16 cellular contexts compared by ENCODE assay signal in genomic region chr3:53187430-53187829, GRCh38. TPM values are rescaled to one million over a fixed set of nuclear protein-coding genes. Genes with fewer than 3 reads are reported as not detected.
"Had no signal": no experiment of that assay in that cellular context is flagged by ENCODE, and none has a peak within 500 bp of the region (broad histone marks: within the 10 kb centered on the region; RNA-seq: fewer than 3 reads in every experiment).

No MANE protein-coding gene starts in this region.

- ATAC-seq: activated CD8-positive, alpha-beta memory T cell treated with anti-CD3 and anti-CD28 coated beads, Interleukin-2, amount 10 ng/mL, durations not matched to agents 7 days and 5 days; left lung had no signal

- H3K36me3 ChIP-seq: cardiac muscle cell, colonic mucosa, ovary had no signal

- H3K27me3 ChIP-seq: colonic mucosa, left lung, ovary, tibial artery had no signal

- H3K9me3 ChIP-seq: colonic mucosa, left lung, ovary, tibial artery had no signal

- DNase-seq: activated CD4-positive, alpha-beta T cell treated with anti-CD3 and anti-CD28 coated beads for 1 hour; activated CD4-positive, alpha-beta T cell treated with anti-CD3 and anti-CD28 coated beads, Interleukin-2, amount 50 U/mL, for 48 hours; activated CD8-positive, alpha-beta memory T cell treated with anti-CD3 and anti-CD28 coated beads, Interleukin-2, amount 10 ng/mL, durations not matched to agents 7 days and 5 days; activated gamma-delta T cell; activated T-cell treated with anti-CD3 and anti-CD28 coated beads, Interleukin-2, amount 50 U/mL, for 48 hours; anterior cingulate cortex; colonic mucosa; effector CD8-positive, alpha-beta T cell; left lung; ovary; stimulated activated CD4-positive, alpha-beta T cell treated with anti-CD3 and anti-CD28 coated beads, Interleukin-4, amount 100 ng/mL, for 4 hours; T-helper 9 cell; tibial artery had no signal

- H3K4me1 ChIP-seq: colonic mucosa, tibial artery had no signal

- H3K27ac ChIP-seq: cardiac muscle cell, colonic mucosa, epithelial cell of prostate, left lung, ovary, tibial artery had no signal

- H3K4me3 ChIP-seq: cardiac muscle cell, colonic mucosa, left lung, ovary, tibial artery had no signal

RNA-seq across cellular contexts. Expression of gene PRKCD, which starts 26.4 kb away (rescaled TPM):
- polyA plus RNA-seq: neural cell had no signal
